Comparison of ENCODE assay signal across 23 cellular contexts in genomic region chr6:110626442-110626841, GRCh38.
"Had no signal": no experiment of that assay in that cellular context is flagged by ENCODE, and none has a peak within 500 bp of the region (broad histone marks: within the 10 kb centered on the region; RNA-seq: fewer than 3 reads in every experiment).

No MANE protein-coding gene starts in this region.

- H3K27ac Mint-ChIP-seq: activated CD4-positive, alpha-beta T cell treated with anti-CD3 and anti-CD28 coated beads for 36 hours; activated CD8-positive, alpha-beta T cell treated with anti-CD3 and anti-CD28 coated beads for 36 hours; activated naive CD4-positive, alpha-beta T cell treated with anti-CD3 and anti-CD28 coated beads, Interleukin-2, amount 10 ng/mL, durations not matched to agents 7 days and 5 days; activated naive CD8-positive, alpha-beta T cell treated with anti-CD3 and anti-CD28 coated beads for 36 hours; activated T-cell treated with anti-CD3 and anti-CD28 coated beads, Interleukin-2, amount 50 U/mL, for 72 hours; activated T-helper 2 cell treated with anti-CD3 and anti-CD28 coated beads, Interferon-gamma antibody, Interleukin-2, Interleukin-4, amounts not matched to agents 10 μg/mL and 5 μg/mL and 100 μg/mL, durations not matched to agents 14 hours and 24 hours and 36 hours had no signal

- H3K4me1 Mint-ChIP-seq: activated CD4-positive, alpha-beta T cell treated with anti-CD3 and anti-CD28 coated beads for 36 hours; activated naive CD4-positive, alpha-beta T cell treated with anti-CD3 and anti-CD28 coated beads, Interleukin-2, amount 10 ng/mL, durations not matched to agents 7 days and 5 days; activated naive CD8-positive, alpha-beta T cell treated with anti-CD3 and anti-CD28 coated beads for 36 hours had no signal

- H3K4me3 ChIP-seq: body of pancreas had no signal

- H3K27me3 Mint-ChIP-seq: activated CD4-positive, alpha-beta T cell treated with anti-CD3 and anti-CD28 coated beads for 36 hours; activated CD8-positive, alpha-beta T cell treated with anti-CD3 and anti-CD28 coated beads for 36 hours; activated naive CD4-positive, alpha-beta T cell treated with anti-CD3 and anti-CD28 coated beads, Interleukin-2, amount 10 ng/mL, durations not matched to agents 7 days and 5 days; activated naive CD8-positive, alpha-beta T cell treated with anti-CD3 and anti-CD28 coated beads for 36 hours; central memory CD8-positive, alpha-beta T cell had no signal

- H3K4me3 Mint-ChIP-seq: activated CD4-positive, alpha-beta T cell treated with anti-CD3 and anti-CD28 coated beads for 36 hours; activated CD8-positive, alpha-beta T cell treated with anti-CD3 and anti-CD28 coated beads for 36 hours; activated naive CD4-positive, alpha-beta T cell treated with anti-CD3 and anti-CD28 coated beads, Interleukin-2, amount 10 ng/mL, durations not matched to agents 7 days and 5 days; activated naive CD8-positive, alpha-beta T cell treated with anti-CD3 and anti-CD28 coated beads for 36 hours; activated T-cell treated with anti-CD3 and anti-CD28 coated beads, Interleukin-2, amount 50 U/mL, for 72 hours; central memory CD8-positive, alpha-beta T cell had no signal

- DNase-seq: activated CD4-positive, alpha-beta T cell treated with anti-CD3 and anti-CD28 coated beads for 36 hours; activated CD4-positive, CD25-positive, alpha-beta regulatory T cell; activated CD8-positive, alpha-beta memory T cell treated with anti-CD3 and anti-CD28 coated beads, Interleukin-2, amount 50 U/mL, for 4 hours; activated CD8-positive, alpha-beta T cell treated with anti-CD3 and anti-CD28 coated beads for 36 hours; activated gamma-delta T cell treated with Interleukin-2 at 50 U/mL for 16 hours; activated naive CD4-positive, alpha-beta T cell treated with anti-CD3 and anti-CD28 coated beads, Interleukin-2, amount 10 ng/mL, durations not matched to agents 7 days and 5 days; activated naive CD8-positive, alpha-beta T cell treated with anti-CD3 and anti-CD28 coated beads for 36 hours; activated T-cell treated with anti-CD3 and anti-CD28 coated beads, Interleukin-2, amount 50 U/mL, for 72 hours; aorta; MM.1S; NCI-H1105 treated with DMSO at 0.1 percent for 48 hours; NCI-H146; NCI-H187 treated with DMSO at 0.1 percent for 48 hours; NCI-H2081 treated with DMSO at 0.1 percent for 48 hours; NCI-H2227 treated with DMSO at 0.1 percent for 48 hours; NCI-H446 treated with DMSO at 0.1 percent for 48 hours; NCI-H526 treated with DMSO at 0.1 percent for 48 hours; SIG-M5; T-helper 2 cell; T1000 had no signal

- H3K36me3 Mint-ChIP-seq: activated naive CD8-positive, alpha-beta T cell treated with anti-CD3 and anti-CD28 coated beads for 36 hours had no signal

- H3K9me3 ChIP-seq: body of pancreas had no signal

- H3K27me3 ChIP-seq: body of pancreas had no signal

- ATAC-seq: activated CD4-positive, alpha-beta T cell treated with anti-CD3 and anti-CD28 coated beads for 36 hours; activated CD8-positive, alpha-beta T cell treated with anti-CD3 and anti-CD28 coated beads for 36 hours; activated T-cell treated with anti-CD3 and anti-CD28 coated beads, Interleukin-2, amount 50 U/mL, for 72 hours had no signal

- H3K27ac ChIP-seq: body of pancreas had no signal
